18 cellular contexts compared by ENCODE assay signal in the genomic region with DNA sequence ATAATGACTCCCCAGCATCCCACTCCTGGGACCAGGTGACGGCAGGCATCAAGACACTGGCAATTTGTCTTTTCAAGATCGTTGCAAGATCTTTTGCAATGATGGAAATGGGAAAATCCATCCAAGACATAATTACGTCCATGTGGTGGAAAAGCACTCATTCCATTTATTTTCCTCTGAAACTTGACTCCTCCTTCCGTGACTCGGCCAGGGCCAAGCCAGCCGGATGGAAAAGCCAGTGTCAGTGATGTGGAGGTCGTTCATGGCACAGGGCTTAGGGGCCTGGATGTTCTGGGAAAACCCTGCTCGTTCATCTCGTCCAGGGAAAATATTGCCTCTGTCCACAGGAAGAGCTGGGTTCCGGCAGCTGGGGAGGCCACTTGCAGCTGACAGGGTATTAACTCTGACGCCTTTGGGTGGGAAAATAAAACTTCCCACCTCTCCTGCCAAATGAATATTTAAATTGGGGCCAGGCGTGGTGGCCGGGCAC. TPM values are rescaled to one million over a fixed set of nuclear protein-coding genes. Genes with fewer than 3 reads are reported as not detected.
A peak's percentile ranks its signal among the peaks of the same experiment; 100 is the strongest.
DNase-seq lines count a peak whose midpoint lies in the region; ATAC-seq and TF ChIP-seq lines count a peak whose summit lies in the region.
"Had no signal": no experiment of that assay in that cellular context is flagged by ENCODE, and none has a peak within 500 bp of the region (broad histone marks: within the 10 kb centered on the region; RNA-seq: fewer than 3 reads in every experiment).

No MANE protein-coding gene starts in this region.

- no peaks in the 10 kb centered on the region for H3K79me2 ChIP-seq in hepatocyte

- H3K9me3 ChIP-seq in hepatocyte (ENCODE audit: low read depth), result no peaks in the 10 kb centered on the region
- H3K9me3 ChIP-seq: prostate gland, SJCRH30, upper lobe of left lung had no signal

- no peak overlapping the region for H3K4me3 Mint-ChIP-seq in T-cell
- H3K4me3 Mint-ChIP-seq: activated T-helper 1 cell treated with anti-CD3 and anti-CD28 coated beads, Interleukin-12 subunit alpha, Interleukin-12 subunit beta, Interleukin-2, Interleukin-4 antibody, amounts not matched to agents 30 ng/mL and 10 ng/mL and 1 ng/mL, durations not matched to agents 14 hours and 24 hours and 36 hours; dendritic cell treated with granulocyte-macrophage colony-stimulating factor and Interleukin-4, amounts not matched to agents 40 ng/mL and 50 ng/mL, for 4 days; H9; immature natural killer cell had no signal

- H4K20me1 ChIP-seq in hepatocyte (ENCODE audit: insufficient read depth, poor library complexity, severe bottlenecking), result no peaks in the 10 kb centered on the region

- H3K9me2 ChIP-seq in hepatocyte (replicated peaks; ENCODE audit: insufficient read depth), result no peaks in the 10 kb centered on the region

- no peaks in the 10 kb centered on the region for H3K9me3 Mint-ChIP-seq in T-cell
- H3K9me3 Mint-ChIP-seq: activated T-helper 1 cell treated with anti-CD3 and anti-CD28 coated beads, Interleukin-12 subunit alpha, Interleukin-12 subunit beta, Interleukin-2, Interleukin-4 antibody, amounts not matched to agents 30 ng/mL and 10 ng/mL and 1 ng/mL, durations not matched to agents 14 hours and 24 hours and 36 hours; dendritic cell treated with granulocyte-macrophage colony-stimulating factor and Interleukin-4, amounts not matched to agents 40 ng/mL and 50 ng/mL, for 4 days; H9; immature natural killer cell had no signal

- H3K36me3 ChIP-seq in hepatocyte (replicated peaks; ENCODE audit: insufficient read depth, low read depth), result no peaks in the 10 kb centered on the region
- H3K36me3 ChIP-seq: prostate gland, SJCRH30, upper lobe of left lung had no signal

- TF ChIP-seq CTCF in hepatocyte (IDR thresholded peaks at IDR 0.05; ENCODE audit: poor library complexity), result no peak

- H2AFZ ChIP-seq in hepatocyte, result no peak overlapping the region

- peaks cover 24 to 26% of the 10 kb centered on the region in 2 donors for H3K27me3 Mint-ChIP-seq in T-cell

- H3K36me3 Mint-ChIP-seq in T-cell, result no peaks in the 10 kb centered on the region
- H3K36me3 Mint-ChIP-seq: immature natural killer cell had no signal

- WGBS in hepatocyte (ENCODE audit: low lambda C conversion rate, missing lambda C conversion rate), result 76% methylated on average over 13 of the region's 13 CpGs

- no peaks in the 10 kb centered on the region for H3K27me3 ChIP-seq in hepatocyte
- H3K27me3 ChIP-seq: SJCRH30, upper lobe of left lung had no signal

- CTCF ChIA-PET in T-cell (lab: Charles Lee), result no interaction called here

- H3K4me1 ChIP-seq in hepatocyte (ENCODE audit: insufficient read depth), result peaks cover 27% of the 10 kb centered on the region
- H3K4me1 ChIP-seq: prostate gland had no signal

- no peak overlapping the region for H3K4me2 ChIP-seq in hepatocyte

- H3K4me1 Mint-ChIP-seq in T-cell, result no peaks in the 10 kb centered on the region
- H3K4me1 Mint-ChIP-seq: H9, immature natural killer cell had no signal

- DNase-seq in Right ventricle myocardium superior (peak; percentile 50), Right ventricle myocardium inferior (ENCODE audit: missing footprints) (no peak), fibroblast of gingiva (ENCODE audit: low read depth) (peak; percentile 84), mucosa of gallbladder (ENCODE audit: low spot score) (peak; percentile 16), T-cell (no peak), hepatocyte (ENCODE audit: low spot score) (no peak), mesenteric fat pad (ENCODE audit: low spot score) (no peak), NCI-H1694 (lab: John Stamatoyannopoulos, UW) (no peak)
- DNase-seq: activated CD4-positive, alpha-beta T cell treated with anti-CD3 and anti-CD28 coated beads, Interleukin-2, amount 50 U/mL, for 48 hours; H9; immature natural killer cell; NCI-H226; upper lobe of left lung had no signal

- POLR2A ChIA-PET in T-cell (lab: Charles Lee), result no interaction called here

- intact Hi-C loops in Right ventricle myocardium superior (cut with DNase I), result no loop called here
- intact Hi-C loops in Right ventricle myocardium inferior (cut with DNase I), result no loop called here

- no peak for ATAC-seq in Right ventricle myocardium superior (ENCODE audit: poor library complexity)
- ATAC-seq in Right ventricle myocardium inferior, result no peak
- no peak for ATAC-seq in T-cell (replicated peaks in 1 of 4)
- ATAC-seq: K562 had no signal

- H3K27ac Mint-ChIP-seq in T-cell, result no peak overlapping the region
- H3K27ac Mint-ChIP-seq: activated T-helper 1 cell treated with anti-CD3 and anti-CD28 coated beads, Interleukin-12 subunit alpha, Interleukin-12 subunit beta, Interleukin-2, Interleukin-4 antibody, amounts not matched to agents 30 ng/mL and 10 ng/mL and 1 ng/mL, durations not matched to agents 14 hours and 24 hours and 36 hours; dendritic cell treated with granulocyte-macrophage colony-stimulating factor and Interleukin-4, amounts not matched to agents 40 ng/mL and 50 ng/mL, for 4 days; immature natural killer cell had no signal

- H3K4me3 ChIP-seq in hepatocyte, result no peak overlapping the region
- H3K4me3 ChIP-seq: K562, prostate gland, SJCRH30, upper lobe of left lung had no signal

- H3K27ac ChIP-seq in hepatocyte, result no peak overlapping the region
- H3K27ac ChIP-seq: prostate gland, SJCRH30, upper lobe of left lung had no signal

RNA-seq across cellular contexts. Expression of a gene that starts 46.2 kb away (rescaled TPM):
- total RNA-seq in Right ventricle myocardium superior (43.1 TPM), Right ventricle myocardium inferior (46.0 TPM), mucosa of gallbladder (152 TPM), T-cell (1 to 10 TPM; 3.6 to 5.9 (median 5.6) TPM), hepatocyte (54.1 and 56.9 TPM in 2 replicates), mesenteric fat pad (64.5 TPM)
- polyA plus RNA-seq in hepatocyte, result 41.4 and 50.1 TPM in 2 replicates

Comparison
In these comparisons a context has a peak if more than half of its experiments do, and no peak if none do; other contexts are left out.
1. DNase-seq: peak in Right ventricle myocardium superior (single experiment), fibroblast of gingiva (single experiment) and mucosa of gallbladder (single experiment); none in Right ventricle myocardium inferior (single experiment), T-cell (0 of 34), hepatocyte (single experiment), mesenteric fat pad (single experiment) and NCI-H1694 (single experiment).